26 cellular contexts compared by ENCODE assay signal in genomic region chr1:167463856-167464565, GRCh38. TPM values are rescaled to one million over a fixed set of nuclear protein-coding genes. Genes with fewer than 3 reads are reported as not detected.
DNase-seq lines count a peak whose midpoint lies in the region; ATAC-seq and TF ChIP-seq lines count a peak whose summit lies in the region.
"Had no signal": no experiment of that assay in that cellular context is flagged by ENCODE, and none has a peak within 500 bp of the region (broad histone marks: within the 10 kb centered on the region; RNA-seq: fewer than 3 reads in every experiment).

No MANE protein-coding gene starts in this region.

- no peak for TF ChIP-seq POLR2A in upper lobe of left lung (IDR thresholded peaks at IDR 0.05)

- no peak for TF ChIP-seq RAD21 in SK-N-SH (IDR thresholded peaks at IDR 0.05; ENCODE audit: low read length)

- H3K27me3 ChIP-seq in CD4-positive, alpha-beta memory T cell (ENCODE audit: insufficient read depth, low read length) = no peaks in the 10 kb centered on the region
- H3K27me3 ChIP-seq in SK-N-SH (ENCODE audit: insufficient read depth) (peaks cover 4% of the 10 kb centered on the region; the same call in 1 of the 2 replicates), upper lobe of left lung (no peaks in the 10 kb centered on the region)
- H3K27me3 ChIP-seq: foreskin keratinocyte, stomach, thyroid gland had no signal

- H3F3A ChIP-seq in SK-N-SH (replicated peaks; ENCODE audit: insufficient read depth) = no peaks in the 10 kb centered on the region

- 71 to 76% methylated on average over 4 of the region's 7 CpGs for WGBS in mesodermal cell (ENCODE audit: insufficient coverage in 2 of 2), 2 experiments
- WGBS in SK-N-SH (ENCODE audit: low lambda C conversion rate) = 61% methylated on average over 7 of the region's 7 CpGs
- 73 to 81% methylated on average over 7 of the region's 7 CpGs for WGBS in upper lobe of left lung, 2 donors

- H3K27ac Mint-ChIP-seq in CD4-positive, alpha-beta memory T cell = peak overlapping the region; percentile 24 to 94 (median 89)
- peak overlapping the region; percentile 33 for H3K27ac Mint-ChIP-seq in activated naive CD8-positive, alpha-beta T cell treated with anti-CD3 and anti-CD28 coated beads, Interleukin-2, amount 50 U/mL, for 24 hours
- H3K27ac Mint-ChIP-seq: endodermal cell had no signal

- intact Hi-C loops in CD4-positive, alpha-beta memory T cell (cut with micrococcal nuclease) = loop anchor here (1.0 kb wide), 2 partner anchors 10 to 17 kb away; no protein-coding TSS in a partner anchor

- H3K27ac ChIP-seq in CD4-positive, alpha-beta memory T cell (ENCODE audit: low read depth, low read length) = peak overlapping the region; percentile 3
- H3K27ac ChIP-seq in mesodermal cell (ENCODE audit: low read depth, low read length, severe bottlenecking) (peak overlapping the region; percentile 43), SK-N-SH (ENCODE audit: low read depth in 2 of 2, low read length in 1 of 2) (no peak overlapping the region), upper lobe of left lung (no peak overlapping the region)
- H3K27ac ChIP-seq: C4-2B, coronary artery, foreskin keratinocyte, GM23248, HL-60, stomach, thyroid gland had no signal

- no peaks in the 10 kb centered on the region for H3K9me3 Mint-ChIP-seq in CD4-positive, alpha-beta memory T cell
- no peaks in the 10 kb centered on the region for H3K9me3 Mint-ChIP-seq in activated naive CD8-positive, alpha-beta T cell treated with anti-CD3 and anti-CD28 coated beads, Interleukin-2, amount 50 U/mL, for 24 hours
- H3K9me3 Mint-ChIP-seq: endodermal cell had no signal

- POLR2A ChIA-PET in CD4-positive, alpha-beta memory T cell (lab: Charles Lee; ENCODE audit: partially characterized antibody) = interaction anchor here (0.7 to 6.4 kb wide), 5 partner anchors 9 to 54 kb away, joined by 3 to 46 read pairs (median 4); partner anchors contain the start of gene CD247
- POLR2A ChIA-PET in SK-N-SH (lab: Yijun Ruan, JAX) = no interaction called here

- no peaks in the 10 kb centered on the region for H3K79me2 ChIP-seq in SK-N-SH (ENCODE audit: insufficient read depth)

- ATAC-seq in activated naive CD8-positive, alpha-beta T cell treated with anti-CD3 and anti-CD28 coated beads, Interleukin-2, amount 50 U/mL, for 24 hours = no peak
- ATAC-seq in upper lobe of left lung (ENCODE audit: low FRiP score in 2 of 2) (no peak), HG03439 (IDR thresholded peaks at IDR 0.05; ENCODE audit: unreplicated experiment) (no peak)
- ATAC-seq: esophagus mucosa, foreskin keratinocyte, left cardiac atrium had no signal

- no peaks in the 10 kb centered on the region for H4K20me1 ChIP-seq in SK-N-SH (ENCODE audit: insufficient read depth)

- no peak overlapping the region for H2AFZ ChIP-seq in SK-N-SH (ENCODE audit: low read depth)
- H2AFZ ChIP-seq: GM23248 had no signal

- H3K9ac ChIP-seq in SK-N-SH = no peak overlapping the region
- H3K9ac ChIP-seq: GM23248 had no signal

- peaks cover 50 to 93% (median 69%) of the 10 kb centered on the region in 4 donors for H3K4me1 Mint-ChIP-seq in CD4-positive, alpha-beta memory T cell
- peaks cover 64% of the 10 kb centered on the region for H3K4me1 Mint-ChIP-seq in activated naive CD8-positive, alpha-beta T cell treated with anti-CD3 and anti-CD28 coated beads, Interleukin-2, amount 50 U/mL, for 24 hours

- H3K4me1 ChIP-seq in CD4-positive, alpha-beta memory T cell (ENCODE audit: insufficient read depth, low read length) = peaks cover 95% of the 10 kb centered on the region
- H3K4me1 ChIP-seq in mesodermal cell (ENCODE audit: control insufficient read depth, insufficient read depth, low read length, poor library complexity, severe bottlenecking) (peaks cover 15% of the 10 kb centered on the region), SK-N-SH (ENCODE audit: control insufficient read depth in 1 of 2, insufficient read depth in 2 of 2, low read depth in 1 of 2, low read length in 1 of 2) (no peaks in the 10 kb centered on the region; a peak in 1 of 4 replicates), upper lobe of left lung (no peaks in the 10 kb centered on the region)
- H3K4me1 ChIP-seq: foreskin keratinocyte, stomach had no signal

- no peaks in the 10 kb centered on the region for H3K9me3 ChIP-seq in CD4-positive, alpha-beta memory T cell (ENCODE audit: control insufficient read depth in 1 of 2, low read length in 2 of 2)
- H3K9me3 ChIP-seq in mesodermal cell (ENCODE audit: control insufficient read depth, low read length) = no peaks in the 10 kb centered on the region
- no peaks in the 10 kb centered on the region for H3K9me3 ChIP-seq in SK-N-SH
- no peaks in the 10 kb centered on the region for H3K9me3 ChIP-seq in upper lobe of left lung
- H3K9me3 ChIP-seq: stomach, thyroid gland had no signal

- CTCF ChIA-PET in CD4-positive, alpha-beta memory T cell (lab: Charles Lee; ENCODE audit: partially characterized antibody) = interaction anchor here (1.0 to 1.8 kb wide), 3 partner anchors 13 to 54 kb away, joined by 3 to 4 read pairs (median 3); partner anchors contain the start of gene CD247
- CTCF ChIA-PET in SK-N-SH (lab: Yijun Ruan, JAX) = interaction anchor here (0.8 to 1.5 kb wide), 2 partner anchors 63 to 70 kb away, joined by 3 to 4 read pairs; no protein-coding TSS in a partner anchor

- H3K9me2 ChIP-seq in SK-N-SH = no peaks in the 10 kb centered on the region

- no peak overlapping the region for H3K4me2 ChIP-seq in SK-N-SH

- DNase-seq in CD4-positive, alpha-beta memory T cell = no peak
- DNase-seq in ELF-1 (ENCODE audit: low read depth, low spot score) = peak; percentile 61
- DNase-seq in activated naive CD8-positive, alpha-beta T cell treated with anti-CD3 and anti-CD28 coated beads, Interleukin-2, amount 50 U/mL, for 24 hours = no peak
- no peak for DNase-seq in SK-N-SH
- no peak for DNase-seq in upper lobe of left lung
- DNase-seq in NCI-H774 (lab: John Stamatoyannopoulos, UW) = no peak
- DNase-seq: aorta; endodermal cell; foreskin keratinocyte; GM23248; Kasumi-1; left cardiac atrium; mammary epithelial cell; NCI-H146; NCI-H2171 treated with DMSO at 0.1 percent for 48 hours; NCI-H510A treated with DMSO at 0.1 percent for 48 hours; NK-92 treated with Interleukin-12 subunit alpha and Interleukin-12 subunit beta, amount 100 ng/mL, for 24 hours; SHP77; stomach; thyroid gland had no signal

- peaks cover 17 to 67% of the 10 kb centered on the region in 2 donors for H3K36me3 Mint-ChIP-seq in CD4-positive, alpha-beta memory T cell
- peaks cover 26% of the 10 kb centered on the region for H3K36me3 Mint-ChIP-seq in activated naive CD8-positive, alpha-beta T cell treated with anti-CD3 and anti-CD28 coated beads, Interleukin-2, amount 50 U/mL, for 24 hours (ENCODE audit: low read depth)

- TF ChIP-seq CTCF in SK-N-SH (IDR thresholded peaks at IDR 0.05) = no peak
- TF ChIP-seq CTCF in upper lobe of left lung (IDR thresholded peaks at IDR 0.05) = no peak

- no peaks in the 10 kb centered on the region for H3K27me3 Mint-ChIP-seq in CD4-positive, alpha-beta memory T cell
- no peaks in the 10 kb centered on the region for H3K27me3 Mint-ChIP-seq in activated naive CD8-positive, alpha-beta T cell treated with anti-CD3 and anti-CD28 coated beads, Interleukin-2, amount 50 U/mL, for 24 hours

- TF ChIP-seq EP300 in SK-N-SH (IDR thresholded peaks at IDR 0.05; ENCODE audit: borderline replicate concordance in 1 of 2, low read depth in 1 of 2, low read length in 1 of 2) (no peak), upper lobe of left lung (IDR thresholded peaks at IDR 0.05) (no peak)

- H3K4me3 Mint-ChIP-seq in CD4-positive, alpha-beta memory T cell = peak overlapping the region in 1 of 8 donors; percentile 69
- no peak overlapping the region for H3K4me3 Mint-ChIP-seq in activated naive CD8-positive, alpha-beta T cell treated with anti-CD3 and anti-CD28 coated beads, Interleukin-2, amount 50 U/mL, for 24 hours
- H3K4me3 Mint-ChIP-seq: endodermal cell had no signal

- H3K4me3 ChIP-seq in CD4-positive, alpha-beta memory T cell (ENCODE audit: low read length in 2 of 2) = no peak overlapping the region
- H3K4me3 ChIP-seq in mesodermal cell (ENCODE audit: extremely low read depth, insufficient read depth, low read length, poor library complexity, severe bottlenecking) (no peak overlapping the region), SK-N-SH (ENCODE audit: low read depth in 2 of 2, low read length in 1 of 2) (no peak overlapping the region), upper lobe of left lung (no peak overlapping the region)
- H3K4me3 ChIP-seq: coronary artery, GM23248, stomach, thyroid gland had no signal

- peaks cover 7% of the 10 kb centered on the region for H3K36me3 ChIP-seq in CD4-positive, alpha-beta memory T cell (ENCODE audit: insufficient read depth, low read length)
- H3K36me3 ChIP-seq in mesodermal cell (ENCODE audit: control insufficient read depth, insufficient read depth, low read length) (no peaks in the 10 kb centered on the region), SK-N-SH (replicated peaks in 1 of 2; ENCODE audit: control insufficient read depth in 1 of 2, insufficient read depth in 2 of 2, low read length in 1 of 2) (no peaks in the 10 kb centered on the region), upper lobe of left lung (no peaks in the 10 kb centered on the region)
- H3K36me3 ChIP-seq: stomach, thyroid gland had no signal

TF ChIP-seq in SK-N-SH, 30 proteins besides CTCF, POLR2A, EP300 and RAD21 (continues in another document):
- TF ChIP-seq ELF1 (IDR thresholded peaks at IDR 0.05) (no peak), CHD2 (IDR thresholded peaks at IDR 0.05; ENCODE audit: low read length, partially characterized antibody) (no peak), RFX5 (IDR thresholded peaks at IDR 0.05; ENCODE audit: low read length) (no peak), FOXM1 (IDR thresholded peaks at IDR 0.05; ENCODE audit: low read depth) (no peak), USF1 (IDR thresholded peaks at IDR 0.05; ENCODE audit: borderline replicate concordance, low read depth) (no peak), RXRA (IDR thresholded peaks at IDR 0.05; ENCODE audit: borderline replicate concordance, low read depth) (no peak), RCOR1 (IDR thresholded peaks at IDR 0.05; ENCODE audit: low read length) (no peak), MXI1 (IDR thresholded peaks at IDR 0.05; ENCODE audit: low read depth, low read length) (no peak)

RNA-seq across cellular contexts. Expression of gene CD247, which starts 54.3 kb away (rescaled TPM):
- total RNA-seq in CD4-positive, alpha-beta memory T cell = 100 to 1,000 TPM; 340 to 341 TPM
- polyA plus RNA-seq in CD4-positive, alpha-beta memory T cell = 100 to 1,000 TPM; 260 to 404 TPM
- 0.37 TPM for polyA plus RNA-seq in mesodermal cell (2013, experiment 1 of 2)
- polyA plus RNA-seq in mesodermal cell (2013, experiment 2 of 2) = 0.40 TPM
- 0.08 TPM in 1 of 2 replicates, not detected in the other for polyA plus RNA-seq in SK-N-SH (2012; rRNA removed)
- 0.05 TPM in 1 of 2 replicates, not detected in the other for polyA plus RNA-seq in SK-N-SH (2012; cell fraction: cytosol; rRNA removed)
- 0.04 TPM in 1 of 2 replicates, not detected in the other for polyA plus RNA-seq in SK-N-SH (2012; cell fraction: nucleus; rRNA removed)
- total RNA-seq in upper lobe of left lung = 10 to 100 TPM in 1 of 6 donors, 1 to 10 TPM in 5; 5.0 to 14.7 (median 8.7) TPM
- total RNA-seq: GM23248, mammary epithelial cell had no signal
- polyA plus RNA-seq: foreskin keratinocyte, GM23248 had no signal

Comparison
In these comparisons a context has a peak if more than half of its experiments do, and no peak if none do; other contexts are left out.
1. H3K27ac ChIP-seq: peak in CD4-positive, alpha-beta memory T cell (single experiment) and mesodermal cell (single experiment); none in SK-N-SH (0 of 2) and upper lobe of left lung (0 of 4).
2. RNA of gene CD247, which starts 54.3 kb away (total RNA-seq): 340 to 341 TPM in CD4-positive, alpha-beta memory T cell; 5.0 to 14.7 TPM in upper lobe of left lung; every median in the first group is over 10 times any median in the second.